ENCODE assay signal across 13 cellular contexts in genomic region chr2:221943078-221943810, GRCh38.
DNase-seq lines count a peak whose midpoint lies in the region; ATAC-seq, FAIRE-seq and TF ChIP-seq lines count a peak whose summit lies in the region.
"Had no signal": no experiment of that assay in that cellular context is flagged by ENCODE, and none has a peak within 500 bp of the region (broad histone marks: within the 10 kb centered on the region; RNA-seq: fewer than 3 reads in every experiment).

No MANE protein-coding gene starts in this region.

- in situ Hi-C loops in HepG2 (cut with HindIII; ENCODE audit: extremely low pct_ligation_motif_present, low pct_unique_long_range_greater_than_20kb): no loop called here

- H3K9me3 ChIP-seq in psoas muscle (no peaks in the 10 kb centered on the region), HepG2 (ENCODE audit: low read length) (no peaks in the 10 kb centered on the region)

- no peaks in the 10 kb centered on the region for H4K20me1 ChIP-seq in HepG2 (ENCODE audit: insufficient read depth, low read length)

- H3K27ac ChIP-seq in psoas muscle: no peak overlapping the region
- H3K27ac ChIP-seq in HepG2 (ENCODE audit: extremely low read length, insufficient read depth, low read length): no peak overlapping the region

- no peak for FAIRE-seq in HepG2 (lab: Jason Lieb, UNC)

- WGBS in psoas muscle, 3 donors: 13 to 75% (median 26%) methylated on average over 1 of the region's 1 CpG
- 0% methylated on average over 1 of the region's 1 CpG for WGBS in HepG2 (ENCODE audit: low lambda C conversion rate)

- H3K36me3 ChIP-seq in psoas muscle (ENCODE audit: insufficient read depth in 1 of 2, low read depth in 1 of 2) (no peaks in the 10 kb centered on the region), HepG2 (replicated peaks in 1 of 2; ENCODE audit: control insufficient read depth in 1 of 2, insufficient read depth in 2 of 2, low read length in 2 of 2) (no peaks in the 10 kb centered on the region)

- peaks cover 0 to 3% (median 0%) of the 10 kb centered on the region in 3 donors for H3K27me3 ChIP-seq in psoas muscle (ENCODE audit: insufficient read depth in 3 of 3, low read length in 2 of 3)
- peaks cover 0 to 4% of the 10 kb centered on the region in 2 experiments; a peak in 1 of 5 replicates for H3K27me3 ChIP-seq in HepG2 (ENCODE audit: control insufficient read depth in 1 of 2, insufficient read depth in 2 of 2, low read length in 2 of 2)

- POLR2A ChIA-PET in HepG2 (lab: Yijun Ruan, JAX) (no interaction called here), GM10248 (lab: Yijun Ruan, JAX) (no interaction called here)

- ATAC-seq in psoas muscle (peak in 3 of 4 donors; percentile 22 to 86 (median 80)), HepG2 (no peak)
- ATAC-seq: activated T-cell treated with anti-CD3 and anti-CD28 coated beads, Interleukin-2, amount 50 U/mL, for 72 hours; HCT116 had no signal

- TF ChIP-seq EP300 in HepG2 (IDR thresholded peaks at IDR 0.05; ENCODE audit: low read depth in 2 of 2, low read length in 2 of 2) (no peak), HepG2 (CRISPR knock-in tag; IDR thresholded peaks at IDR 0.05; ENCODE audit: borderline replicate concordance) (no peak)

- DNase-seq in Ammon's horn (ENCODE audit: low spot score) (peak; percentile 30), RPMI7951 (ENCODE audit: low read depth) (peak; percentile 35), fibroblast of villous mesenchyme (ENCODE audit: low read depth) (peak; percentile 1), psoas muscle (peak in 1 of 2 donors; percentile 15), DMS79 (lab: John Stamatoyannopoulos, UW) (no peak), HepG2 (ENCODE audit: low spot score) (no peak), GF-D8 (lab: John Stamatoyannopoulos, UW) (no peak), GM10248 (ENCODE audit: extremely low spot score) (no peak)
- DNase-seq: activated T-cell treated with anti-CD3 and anti-CD28 coated beads, Interleukin-2, amount 50 U/mL, for 72 hours; CD4-positive, CD25-positive, alpha-beta regulatory T cell; NCI-H446; stimulated activated CD4-positive, alpha-beta T cell treated with anti-CD3 and anti-CD28 coated beads, Interleukin-4, amount 100 ng/mL, for 4 hours had no signal

- H3K4me1 ChIP-seq in psoas muscle (no peaks in the 10 kb centered on the region), HepG2 (ENCODE audit: insufficient read depth, low read length) (no peaks in the 10 kb centered on the region)

- CTCF ChIA-PET in HepG2 (lab: Yijun Ruan, JAX; ENCODE audit: low intra/inter-chr PET ratio, low total read pairs) (no interaction called here), GM10248 (lab: Yijun Ruan, JAX) (interaction anchor here (1.8 kb wide), 1 partner anchor 12 kb away, joined by 5 read pairs; no protein-coding TSS in a partner anchor)

- H2AFZ ChIP-seq in HepG2 (ENCODE audit: low read length): no peak overlapping the region

- H3K79me2 ChIP-seq in HepG2 (ENCODE audit: insufficient read depth, low read length): no peaks in the 10 kb centered on the region

- no peak overlapping the region for H3K4me2 ChIP-seq in HepG2 (ENCODE audit: low read depth, low read length)

- TF ChIP-seq POLR2A in HepG2 (IDR thresholded peaks at IDR 0.05; ENCODE audit: insufficient read depth in 1 of 2, low read depth in 2 of 2, low read length in 2 of 2): no peak

- H3K4me3 ChIP-seq in fibroblast of villous mesenchyme (ENCODE audit: low read depth, low read length): no peak overlapping the region
- H3K4me3 ChIP-seq in psoas muscle: no peak overlapping the region
- H3K4me3 ChIP-seq in HepG2 (replicated peaks in 1 of 3; ENCODE audit: insufficient read depth in 1 of 3, low read depth in 2 of 3, low read length in 3 of 3): no peak overlapping the region

- TF ChIP-seq RAD21 in HepG2 (CRISPR knock-in tag; IDR thresholded peaks at IDR 0.05): no peak

- TF ChIP-seq CTCF in fibroblast of villous mesenchyme (IDR thresholded peaks at IDR 0.05; ENCODE audit: insufficient read depth, low read depth, low read length): no peak
- TF ChIP-seq CTCF in psoas muscle (IDR thresholded peaks at IDR 0.05): no peak
- TF ChIP-seq CTCF in HepG2 (CRISPR knock-in tag; IDR thresholded peaks at IDR 0.05): no peak
- TF ChIP-seq CTCF in GM10248 (IDR thresholded peaks at IDR 0.05; ENCODE audit: control extremely low read depth, extremely low read depth, low read depth, missing control alignments): no peak

- H3K9ac ChIP-seq in HepG2 (ENCODE audit: insufficient read depth, low read depth, low read length): no peak overlapping the region

- BruUV-seq in HepG2 (replicated peaks; lab: Mats Ljungman, UMichigan): no TSS peak

- intact Hi-C loops in psoas muscle (cut with DNase I): no loop called here
- intact Hi-C loops in HepG2 (cut with micrococcal nuclease; ENCODE audit: unreplicated experiment): no loop called here

TF ChIP-seq in HepG2, 621 proteins besides CTCF, POLR2A, EP300 and RAD21 (continues in another document):
- TF ChIP-seq ZNF121 (CRISPR knock-in tag; IDR thresholded peaks at IDR 0.05) (no peak), RCOR2 (CRISPR knock-in tag; IDR thresholded peaks at IDR 0.05) (no peak), ZBTB8A (CRISPR knock-in tag; IDR thresholded peaks at IDR 0.05; ENCODE audit: borderline replicate concordance, low read depth) (no peak), UBTF (CRISPR knock-in tag; IDR thresholded peaks at IDR 0.05) (no peak), ZBTB4 (CRISPR knock-in tag; IDR thresholded peaks at IDR 0.05; ENCODE audit: borderline replicate concordance) (no peak), TFDP1 (CRISPR knock-in tag; IDR thresholded peaks at IDR 0.05; ENCODE audit: borderline replicate concordance) (no peak), ZNF124 (CRISPR knock-in tag; IDR thresholded peaks at IDR 0.05) (no peak), MIXL1 (CRISPR knock-in tag; IDR thresholded peaks at IDR 0.05) (no peak), SAP130 (CRISPR knock-in tag; IDR thresholded peaks at IDR 0.05; ENCODE audit: low read depth) (no peak), ZNF205 (CRISPR knock-in tag; IDR thresholded peaks at IDR 0.05) (no peak), SMAD1 (CRISPR knock-in tag; IDR thresholded peaks at IDR 0.05; ENCODE audit: borderline replicate concordance, low read depth) (no peak), ZNF652 (CRISPR knock-in tag; IDR thresholded peaks at IDR 0.05; ENCODE audit: borderline replicate concordance, low read depth) (no peak), THAP7 (CRISPR knock-in tag; IDR thresholded peaks at IDR 0.05) (no peak)

Comparison
In these comparisons a context has a peak if more than half of its experiments do, and no peak if none do; other contexts are left out.
1. DNase-seq: peak in Ammon's horn (single experiment), RPMI7951 (single experiment) and fibroblast of villous mesenchyme (single experiment); none in DMS79 (single experiment), HepG2 (single experiment), GF-D8 (single experiment) and GM10248 (single experiment).